In the genomic region with DNA sequence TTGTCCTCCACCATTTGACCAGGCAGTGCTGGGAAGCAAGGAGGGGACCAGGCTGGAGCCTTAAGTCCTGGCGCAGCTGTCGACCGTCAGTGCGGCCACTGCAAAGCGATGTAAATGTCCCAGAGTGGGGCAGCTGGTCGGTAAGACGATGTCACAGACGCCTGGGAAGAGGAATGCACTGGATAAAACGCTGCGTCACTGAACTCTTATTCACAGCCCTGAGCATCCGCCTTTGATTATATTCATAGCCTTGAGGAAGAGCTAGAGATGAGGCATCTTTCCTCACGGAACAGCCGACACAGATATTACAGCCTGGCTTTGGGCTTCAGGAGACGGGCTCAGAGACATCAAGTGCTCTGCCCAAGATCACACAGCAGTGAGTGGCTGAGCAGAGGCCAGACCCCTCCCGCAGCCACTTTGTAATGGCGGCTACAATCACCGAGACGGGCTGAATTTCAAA, we compare ENCODE assay signal across 8 cellular contexts. TPM values are rescaled to one million over a fixed set of nuclear protein-coding genes. Genes with fewer than 3 reads are reported as not detected.
DNase-seq lines count a peak whose midpoint lies in the region; ATAC-seq, FAIRE-seq and TF ChIP-seq lines count a peak whose summit lies in the region.

No MANE protein-coding gene starts in this region.

- no peak overlapping the region for H3K27ac Mint-ChIP-seq in activated CD4-positive, alpha-beta T cell treated with anti-CD3 and anti-CD28 coated beads, Interleukin-2, amount 10 ng/mL, durations not matched to agents 7 days and 5 days
- no peak overlapping the region for H3K27ac Mint-ChIP-seq in activated naive CD8-positive, alpha-beta T cell treated with anti-CD3 and anti-CD28 coated beads for 36 hours

- peak overlapping the region; percentile 74 for H3K9ac ChIP-seq in kidney (ENCODE audit: low read length in 2 of 2)

- H3K27ac ChIP-seq in kidney (ENCODE audit: low read depth in 2 of 2, low read length in 2 of 2) (no peak overlapping the region), thymus (ENCODE audit: low read depth) (no peak overlapping the region)

- TF ChIP-seq POLR2A in GM12891 (IDR thresholded peaks at IDR 0.05; ENCODE audit: low read depth, low read length), result no peak

- no peak for ATAC-seq in GM18867 (IDR thresholded peaks at IDR 0.05; ENCODE audit: unreplicated experiment)

- H3K36me3 ChIP-seq in kidney (ENCODE audit: control insufficient read depth in 1 of 2, insufficient read depth in 2 of 2, low read length in 2 of 2) (no peaks in the 10 kb centered on the region), thymus (ENCODE audit: control insufficient read depth, insufficient read depth) (no peaks in the 10 kb centered on the region)

- no peak for TF ChIP-seq CTCF in kidney (IDR thresholded peaks at IDR 0.05; ENCODE audit: borderline replicate concordance, extremely low read depth, insufficient read depth)

- FAIRE-seq in kidney (lab: Jason Lieb, UNC), result no peak
- FAIRE-seq in GM12891 (lab: Jason Lieb, UNC), result no peak

- CTCF ChIA-PET in activated CD4-positive, alpha-beta T cell treated with anti-CD3 and anti-CD28 coated beads, Interleukin-2, amount 10 ng/mL, durations not matched to agents 7 days and 5 days (lab: Charles Lee), result interaction anchor here (0.6 to 2.3 kb wide), 7 partner anchors 10 to 1833 kb away, joined by 3 to 8 read pairs (median 3); no protein-coding TSS in a partner anchor

- intact Hi-C loops in kidney (cut with DNase I), result no loop called here

- DNase-seq in activated CD4-positive, alpha-beta T cell treated with anti-CD3 and anti-CD28 coated beads, Interleukin-2, amount 10 ng/mL, durations not matched to agents 7 days and 5 days, result no peak
- DNase-seq in activated CD4-positive, alpha-beta T cell treated with anti-CD3 and anti-CD28 coated beads, Interleukin-2, amount 50 U/mL, for 4 hours, result no peak
- DNase-seq in activated naive CD8-positive, alpha-beta T cell treated with anti-CD3 and anti-CD28 coated beads for 36 hours, result no peak
- DNase-seq in kidney, result peak; percentile 52
- DNase-seq in cerebellum (ENCODE audit: low spot score), result no peak
- no peak for DNase-seq in GM12891 (ENCODE audit: insufficient read length, low spot score)

- peaks cover 11% of the 10 kb centered on the region for H3K4me1 Mint-ChIP-seq in activated CD4-positive, alpha-beta T cell treated with anti-CD3 and anti-CD28 coated beads, Interleukin-2, amount 10 ng/mL, durations not matched to agents 7 days and 5 days
- peaks cover 9% of the 10 kb centered on the region for H3K4me1 Mint-ChIP-seq in activated naive CD8-positive, alpha-beta T cell treated with anti-CD3 and anti-CD28 coated beads for 36 hours

- no peaks in the 10 kb centered on the region for H3K9me3 Mint-ChIP-seq in activated CD4-positive, alpha-beta T cell treated with anti-CD3 and anti-CD28 coated beads, Interleukin-2, amount 10 ng/mL, durations not matched to agents 7 days and 5 days
- no peaks in the 10 kb centered on the region for H3K9me3 Mint-ChIP-seq in activated naive CD8-positive, alpha-beta T cell treated with anti-CD3 and anti-CD28 coated beads for 36 hours

- peaks cover 0 to 7% of the 10 kb centered on the region in 2 donors for H3K4me1 ChIP-seq in kidney (ENCODE audit: control insufficient read depth in 1 of 2, insufficient read depth in 1 of 2, low read depth in 1 of 2, low read length in 2 of 2)
- H3K4me1 ChIP-seq in thymus (ENCODE audit: control insufficient read depth, insufficient read depth, low read length), result no peaks in the 10 kb centered on the region

- peaks cover 30% of the 10 kb centered on the region for H3K27me3 Mint-ChIP-seq in activated CD4-positive, alpha-beta T cell treated with anti-CD3 and anti-CD28 coated beads, Interleukin-2, amount 10 ng/mL, durations not matched to agents 7 days and 5 days
- peaks cover 36% of the 10 kb centered on the region for H3K27me3 Mint-ChIP-seq in activated naive CD8-positive, alpha-beta T cell treated with anti-CD3 and anti-CD28 coated beads for 36 hours

- H3K4me3 ChIP-seq in kidney (ENCODE audit: low read length in 2 of 2), result peak overlapping the region; percentile 75 to 83
- peak overlapping the region; percentile 48 for H3K4me3 ChIP-seq in thymus (ENCODE audit: low read length)

- WGBS in thymus, result 80% methylated on average over 18 of the region's 18 CpGs

- H3K9me3 ChIP-seq in kidney (ENCODE audit: control insufficient read depth in 1 of 2, low read length in 2 of 2) (no peaks in the 10 kb centered on the region), thymus (ENCODE audit: control insufficient read depth) (no peaks in the 10 kb centered on the region)

- peak overlapping the region; percentile 59 for H3K4me3 Mint-ChIP-seq in activated CD4-positive, alpha-beta T cell treated with anti-CD3 and anti-CD28 coated beads, Interleukin-2, amount 10 ng/mL, durations not matched to agents 7 days and 5 days
- H3K4me3 Mint-ChIP-seq in activated naive CD8-positive, alpha-beta T cell treated with anti-CD3 and anti-CD28 coated beads for 36 hours, result peak overlapping the region; percentile 74

- H3K27me3 ChIP-seq in thymus (ENCODE audit: control insufficient read depth, insufficient read depth), result no peaks in the 10 kb centered on the region

- POLR2A ChIA-PET in activated CD4-positive, alpha-beta T cell treated with anti-CD3 and anti-CD28 coated beads, Interleukin-2, amount 10 ng/mL, durations not matched to agents 7 days and 5 days (lab: Charles Lee), result interaction anchor here (0.7 kb wide), 1 partner anchor 1131 kb away, joined by 3 read pairs; no protein-coding TSS in a partner anchor

- H3K36me3 Mint-ChIP-seq in activated CD4-positive, alpha-beta T cell treated with anti-CD3 and anti-CD28 coated beads, Interleukin-2, amount 10 ng/mL, durations not matched to agents 7 days and 5 days (ENCODE audit: low read depth), result no peaks in the 10 kb centered on the region
- no peaks in the 10 kb centered on the region for H3K36me3 Mint-ChIP-seq in activated naive CD8-positive, alpha-beta T cell treated with anti-CD3 and anti-CD28 coated beads for 36 hours

TF ChIP-seq in GM12891, 5 proteins besides CTCF, POLR2A, EP300 and RAD21:
- TF ChIP-seq TAF1 (IDR thresholded peaks at IDR 0.05; ENCODE audit: low read depth, low read length), result no peak
- no peak for TF ChIP-seq POLR2AphosphoS5 (IDR thresholded peaks at IDR 0.05; ENCODE audit: low read depth, low read length)
- TF ChIP-seq SPI1 (IDR thresholded peaks at IDR 0.05; ENCODE audit: low read depth, low read length), result no peak
- no peak for TF ChIP-seq PAX5 (IDR thresholded peaks at IDR 0.05; ENCODE audit: insufficient read depth, low read length, severe bottlenecking)
- no peak for TF ChIP-seq POU2F2 (IDR thresholded peaks at IDR 0.05; ENCODE audit: low read depth, low read length)

RNA-seq across cellular contexts. Expression of gene TUBGCP3, which starts 17.6 kb away (rescaled TPM):
- total RNA-seq in activated CD4-positive, alpha-beta T cell treated with anti-CD3 and anti-CD28 coated beads, Interleukin-2, amount 10 ng/mL, durations not matched to agents 7 days and 5 days, result 10 to 100 TPM; 59.7 to 67.7 TPM
- total RNA-seq in activated naive CD8-positive, alpha-beta T cell treated with anti-CD3 and anti-CD28 coated beads for 36 hours, result 10 to 100 TPM; 41.5 to 43.2 TPM
- total RNA-seq in kidney (33.2 TPM), cerebellum (45.8 TPM)
- polyA plus RNA-seq in kidney (ENCODE audit: insufficient read depth, low read depth, low replicate concordance) (9.1 TPM), thymus (16.3 TPM)
- polyA plus RNA-seq in GM12891 (2012; ENCODE audit: low read depth, missing spikeins), result 12.4 TPM
